16 cellular contexts compared by ENCODE assay signal in the genomic region with DNA sequence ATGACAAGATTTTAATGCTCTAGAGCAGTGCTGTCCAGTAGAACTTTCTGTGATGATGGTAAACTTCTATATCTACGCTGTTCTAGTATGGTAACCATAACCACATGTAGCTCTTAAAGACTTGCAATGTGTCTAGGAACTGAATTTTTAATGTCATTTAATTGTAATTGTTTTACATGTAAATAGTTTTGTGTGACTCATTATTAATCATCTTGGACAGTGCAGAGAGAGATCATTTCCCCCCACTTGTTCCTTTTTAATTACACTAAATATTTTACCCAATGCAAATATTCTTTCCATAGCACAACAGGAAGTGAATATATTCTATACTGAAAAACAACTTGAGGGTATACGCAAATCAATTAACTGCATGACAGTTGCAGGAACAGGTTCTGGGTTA. TPM values are rescaled to one million over a fixed set of nuclear protein-coding genes. Genes with fewer than 3 reads are reported as not detected.
DNase-seq lines count a peak whose midpoint lies in the region; ATAC-seq and TF ChIP-seq lines count a peak whose summit lies in the region.
"Had no signal": no experiment of that assay in that cellular context is flagged by ENCODE, and none has a peak within 500 bp of the region (broad histone marks: within the 10 kb centered on the region; RNA-seq: fewer than 3 reads in every experiment).

No MANE protein-coding gene starts in this region.

- no peak overlapping the region for H2AK5ac ChIP-seq in IMR-90 (ENCODE audit: low read depth, low read length)

- no peak overlapping the region for H3K14ac ChIP-seq in IMR-90 (replicated peaks; ENCODE audit: low read depth, low read length)

- BruUV-seq in IMR-90 (replicated peaks; lab: Mats Ljungman, UMichigan) = no TSS peak

- no peaks in the 10 kb centered on the region for H3K36me3 ChIP-seq in IMR-90 (ENCODE audit: control insufficient read depth, insufficient read depth, low read length)

- H2BK5ac ChIP-seq in IMR-90 (ENCODE audit: low read depth, low read length, poor library complexity, severe bottlenecking) = no peak overlapping the region

- H3K9me3 ChIP-seq in IMR-90 (ENCODE audit: control insufficient read depth, insufficient read depth, low read length) = no peaks in the 10 kb centered on the region

- no peak overlapping the region for H4K91ac ChIP-seq in IMR-90 (ENCODE audit: insufficient read depth, low read depth, low read length)

- intact Hi-C loops in IMR-90 (cut with micrococcal nuclease) = no loop called here

- no peaks in the 10 kb centered on the region for H3K79me1 ChIP-seq in IMR-90 (ENCODE audit: low read depth in 1 of 2, low read length in 2 of 2)

- TF ChIP-seq POLR2A in IMR-90 (IDR thresholded peaks at IDR 0.05; ENCODE audit: low read depth, low read length) = no peak

- no peak overlapping the region; the same call in 1 of the 2 replicates for H3K4me2 ChIP-seq in IMR-90 (ENCODE audit: low read depth, low read length)

- H3K4ac ChIP-seq in IMR-90 (ENCODE audit: low read depth, low read length) = no peak overlapping the region

- WGBS in IMR-90 (ENCODE audit: extremely low coverage in 2 of 2, insufficient read length in 1 of 2), 2 experiments = no CpG with 5 or more reads among the region's 2 CpGs

- H4K20me1 ChIP-seq in IMR-90 (ENCODE audit: insufficient read depth, low read length) = no peaks in the 10 kb centered on the region

- no peak overlapping the region for H3K56ac ChIP-seq in IMR-90 (ENCODE audit: extremely low read depth, insufficient read depth, low read length)

- H3K27ac ChIP-seq in IMR-90 (ENCODE audit: insufficient read depth, low read length) (no peak overlapping the region), foreskin keratinocyte (no peak overlapping the region)

- H2BK15ac ChIP-seq in IMR-90 (ENCODE audit: low read depth, low read length) = no peak overlapping the region

- H3K4me1 ChIP-seq in IMR-90 (ENCODE audit: control insufficient read depth, insufficient read depth, low read length) = no peaks in the 10 kb centered on the region
- H3K4me1 ChIP-seq in foreskin keratinocyte = no peaks in the 10 kb centered on the region

- DNase-seq in EH (ENCODE audit: low read depth) (peak; percentile 51), IMR-90 (peak; percentile 33), dermis blood vessel endothelial cell (peak; percentile 15), foreskin keratinocyte (no peak)
- DNase-seq: Calu3; CD4-positive, alpha-beta T cell; DMS53; NCI-H1105; NCI-H1694; Right ventricle myocardium superior had no signal

- TF ChIP-seq CTCF in IMR-90 (conservative IDR thresholded peaks at IDR 0.05; ENCODE audit: low read depth, low read length) = no peak
- TF ChIP-seq CTCF in foreskin keratinocyte (conservative IDR thresholded peaks at IDR 0.05) = no peak

- POLR2A ChIA-PET in IMR-90 (lab: Charles Lee; ENCODE audit: unreplicated experiment) = no interaction called here

- no peak overlapping the region for H2BK20ac ChIP-seq in IMR-90 (ENCODE audit: low read depth, low read length)

- H4K8ac ChIP-seq in IMR-90 (ENCODE audit: low read depth in 2 of 2, low read length in 2 of 2) = no peak overlapping the region

- no peak overlapping the region for H3K23ac ChIP-seq in IMR-90 (ENCODE audit: low read depth, low read length)

- H3K9ac ChIP-seq in IMR-90 (ENCODE audit: low read depth, low read length) = no peak overlapping the region

- dilution Hi-C loops in IMR-90 (cut with HindIII; ENCODE audit: low sequenced_read_pairs, unreplicated experiment) = no loop called here

- H2BK120ac ChIP-seq in IMR-90 (ENCODE audit: low read depth, low read length) = no peak overlapping the region

- no peaks in the 10 kb centered on the region for H3K9me1 ChIP-seq in IMR-90 (ENCODE audit: insufficient read depth, low read length)

- no peak overlapping the region for H4K5ac ChIP-seq in IMR-90 (ENCODE audit: low read depth, low read length)

- no peak overlapping the region for H2AK9ac ChIP-seq in IMR-90 (replicated peaks; ENCODE audit: low read depth, low read length, poor library complexity)

- H2AFZ ChIP-seq in IMR-90 (replicated peaks; ENCODE audit: low read length, poor library complexity) = no peak overlapping the region

- CTCF ChIA-PET in IMR-90 (lab: Yijun Ruan, JAX) = no interaction called here

- ATAC-seq in IMR-90 (ENCODE audit: low read depth) = no peak; the same call in 1 of the 2 replicates
- ATAC-seq in foreskin keratinocyte = peak; percentile 18
- ATAC-seq in GM18907 (IDR thresholded peaks at IDR 0.05; ENCODE audit: unreplicated experiment) = no peak
- no peak for ATAC-seq in GM21825 (IDR thresholded peaks at IDR 0.05; ENCODE audit: unreplicated experiment)
- no peak for ATAC-seq in GM18868 (IDR thresholded peaks at IDR 0.05; ENCODE audit: unreplicated experiment)
- ATAC-seq in HG02852 (IDR thresholded peaks at IDR 0.05; ENCODE audit: unreplicated experiment) = no peak

- no peaks in the 10 kb centered on the region; the same call in 1 of the 2 replicates for H3K27me3 ChIP-seq in IMR-90 (ENCODE audit: control insufficient read depth, insufficient read depth, low read length)
- no peaks in the 10 kb centered on the region for H3K27me3 ChIP-seq in foreskin keratinocyte

- TF ChIP-seq RAD21 in IMR-90 (IDR thresholded peaks at IDR 0.05; ENCODE audit: low read length) = no peak

- H3K4me3 ChIP-seq in IMR-90 (ENCODE audit: insufficient read depth, low read depth, low read length) = no peak overlapping the region

- no peak overlapping the region for H3K18ac ChIP-seq in IMR-90 (ENCODE audit: low read depth, low read length)

- in situ Hi-C loops in IMR-90 (cut with MboI; ENCODE audit: low sequenced_read_pairs) = no loop called here

TF ChIP-seq in IMR-90, 13 proteins besides CTCF, POLR2A, EP300 and RAD21:
- TF ChIP-seq, protein P1, sequence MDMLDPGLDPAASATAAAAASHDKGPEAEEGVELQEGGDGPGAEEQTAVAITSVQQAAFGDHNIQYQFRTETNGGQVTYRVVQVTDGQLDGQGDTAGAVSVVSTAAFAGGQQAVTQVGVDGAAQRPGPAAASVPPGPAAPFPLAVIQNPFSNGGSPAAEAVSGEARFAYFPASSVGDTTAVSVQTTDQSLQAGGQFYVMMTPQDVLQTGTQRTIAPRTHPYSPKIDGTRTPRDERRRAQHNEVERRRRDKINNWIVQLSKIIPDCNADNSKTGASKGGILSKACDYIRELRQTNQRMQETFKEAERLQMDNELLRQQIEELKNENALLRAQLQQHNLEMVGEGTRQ (IDR thresholded peaks at IDR 0.05; ENCODE audit: low read depth, low read length) = no peak

RNA-seq across cellular contexts. Expression of a gene that starts 5.8 kb away (rescaled TPM):
- 13.6 and 14.7 TPM in 2 replicates for total RNA-seq in IMR-90 (2012; rRNA removed)
- polyA plus RNA-seq in IMR-90 (2012; rRNA removed) = 6.3 and 8.2 TPM in 2 replicates
- 1.5 and 2.1 TPM in 2 replicates for polyA plus RNA-seq in IMR-90 (2012; cell fraction: cytosol; rRNA removed)
- 0.92 and 8.8 TPM in 2 replicates for polyA plus RNA-seq in IMR-90 (2012; cell fraction: nucleus; rRNA removed; ENCODE audit: low replicate concordance)
- total RNA-seq in dermis blood vessel endothelial cell = 30.4 and 34.7 TPM in 2 replicates
- total RNA-seq in foreskin keratinocyte = 11.5 and 11.8 TPM in 2 replicates
- 7.4 and 9.3 TPM in 2 replicates for polyA plus RNA-seq in foreskin keratinocyte

RNA-seq across cellular contexts. Expression of a gene that starts 6.0 kb away (rescaled TPM):
- 122 TPM in 2 replicates for total RNA-seq in IMR-90 (2012; rRNA removed)
- polyA plus RNA-seq in IMR-90 (2012; rRNA removed) = 56.3 and 62.0 TPM in 2 replicates
- 19.3 and 28.3 TPM in 2 replicates for polyA plus RNA-seq in IMR-90 (2012; cell fraction: cytosol; rRNA removed)
- polyA plus RNA-seq in IMR-90 (2012; cell fraction: nucleus; rRNA removed; ENCODE audit: low replicate concordance) = 3.8 and 22.6 TPM in 2 replicates
- total RNA-seq in dermis blood vessel endothelial cell = 89.8 and 107 TPM in 2 replicates
- total RNA-seq in foreskin keratinocyte = 49.9 and 55.7 TPM in 2 replicates
- 43.9 and 48.9 TPM in 2 replicates for polyA plus RNA-seq in foreskin keratinocyte

RNA-seq across cellular contexts. Expression of a gene that starts 52.5 kb away (rescaled TPM):
- not detected in 2 replicates for total RNA-seq in IMR-90 (2012; rRNA removed)
- polyA plus RNA-seq in IMR-90 (2012; rRNA removed) = not detected in 2 replicates
- polyA plus RNA-seq in IMR-90 (2012; cell fraction: cytosol; rRNA removed) = not detected in 2 replicates
- 0.01 and 0.36 TPM in 2 replicates for polyA plus RNA-seq in IMR-90 (2012; cell fraction: nucleus; rRNA removed; ENCODE audit: low replicate concordance)
- 0.51 and 0.65 TPM in 2 replicates for total RNA-seq in dermis blood vessel endothelial cell
- total RNA-seq in foreskin keratinocyte = 1.7 and 2.8 TPM in 2 replicates
- polyA plus RNA-seq in foreskin keratinocyte = 0.97 and 1.0 TPM in 2 replicates
- total RNA-seq: LHCN-M2, NCI-H460, Right ventricle myocardium superior had no signal

Comparison
In these comparisons a context has a peak if more than half of its experiments do, and no peak if none do; other contexts are left out.
1. DNase-seq: peak in EH (single experiment), IMR-90 (single experiment) and dermis blood vessel endothelial cell (single experiment); none in foreskin keratinocyte (0 of 2).